Comparison of ENCODE assay signal across 23 cellular contexts in genomic region chr9:113969343-113969742, GRCh38.
DNase-seq lines count a peak whose midpoint lies in the region; ATAC-seq and TF ChIP-seq lines count a peak whose summit lies in the region.
"Had no signal": no experiment of that assay in that cellular context is flagged by ENCODE, and none has a peak within 500 bp of the region (broad histone marks: within the 10 kb centered on the region; RNA-seq: fewer than 3 reads in every experiment).

No MANE protein-coding gene starts in this region.

- H3K36me3 Mint-ChIP-seq in WTC11 (peaks cover 24% of the 10 kb centered on the region), neural crest cell (ENCODE audit: low read depth) (peaks cover 38% of the 10 kb centered on the region)
- H3K36me3 Mint-ChIP-seq: CD4-positive, CD25-positive, alpha-beta regulatory T cell; CD8-positive, alpha-beta memory T cell had no signal

- POLR2A ChIA-PET in HCT116 (lab: Charles Lee) (no interaction called here), WTC11 (lab: Charles Lee) (no interaction called here)

- DNase-seq in HCT116 (ENCODE audit: low read depth, low spot score): no peak
- DNase-seq in WTC11 (ENCODE audit: low spot score): no peak
- DNase-seq in neural crest cell (ENCODE audit: low read depth, low spot score): no peak
- no peak for DNase-seq in erythroblast (lab: John Stamatoyannopoulos, UW)
- no peak for DNase-seq in hepatic stellate cell (ENCODE audit: low spot score)
- DNase-seq: 8988T; ACHN; BE2C; C1 segment of cervical spinal cord; CD4-positive, alpha-beta memory T cell; CD4-positive, CD25-positive, alpha-beta regulatory T cell; CD8-positive, alpha-beta memory T cell; COR-L47; DMS 273 treated with DMSO at 0.1 percent for 48 hours; DMS153; DMS53; DMS79; DND-41; EL; GDM1 had no signal

- RAD21 ChIA-PET in HCT116 (lab: Charles Lee; ENCODE audit: low non-redundant PET in 1 of 2, low total read pairs in 2 of 2, uncharacterized antibody in 2 of 2, unreplicated experiment in 2 of 2): no interaction called here

- no peak overlapping the region for H3K4me2 ChIP-seq in HCT116 (ENCODE audit: low read length)
- H3K4me2 ChIP-seq: BLaER1 had no signal

- H3K27me3 ChIP-seq in HCT116 (ENCODE audit: insufficient read depth, low read length): no peaks in the 10 kb centered on the region
- H3K27me3 ChIP-seq: BE2C, BLaER1 had no signal

- H3K9ac ChIP-seq in HCT116 (ENCODE audit: low read length): no peak overlapping the region
- H3K9ac ChIP-seq: BLaER1 had no signal

- H3K9me3 ChIP-seq in HCT116 (ENCODE audit: control insufficient read depth in 1 of 2, insufficient read depth in 1 of 2, low read depth in 1 of 2, low read length in 2 of 2): peaks cover 0 to 4% of the 10 kb centered on the region in 2 experiments; a peak in 2 of 4 replicates
- H3K9me3 ChIP-seq: BE2C had no signal

- H3K27ac Mint-ChIP-seq in WTC11 (no peak overlapping the region), neural crest cell (ENCODE audit: unreplicated experiment) (peak overlapping the region; percentile 73)
- H3K27ac Mint-ChIP-seq: CD14-positive monocyte; CD4-positive, alpha-beta memory T cell; CD4-positive, CD25-positive, alpha-beta regulatory T cell; CD8-positive, alpha-beta memory T cell had no signal

- intact Hi-C loops in HCT116 (cut with micrococcal nuclease): no loop called here

- ATAC-seq in HCT116: no peak
- ATAC-seq in WTC11: no peak
- ATAC-seq: GM12878 had no signal

- H3K4me1 Mint-ChIP-seq in WTC11 (peaks cover 11% of the 10 kb centered on the region), neural crest cell (peaks cover 26% of the 10 kb centered on the region)
- H3K4me1 Mint-ChIP-seq: CD14-positive monocyte; CD4-positive, alpha-beta memory T cell; CD4-positive, CD25-positive, alpha-beta regulatory T cell; CD8-positive, alpha-beta memory T cell had no signal

- no peaks in the 10 kb centered on the region for H3K9me2 ChIP-seq in HCT116 (ENCODE audit: insufficient read depth)

- no peak overlapping the region for H2AFZ ChIP-seq in HCT116 (ENCODE audit: low read depth, low read length, poor library complexity, severe bottlenecking)

- no peaks in the 10 kb centered on the region for H3K4me1 ChIP-seq in HCT116 (ENCODE audit: control insufficient read depth in 1 of 2, insufficient read depth in 2 of 2, low read length in 2 of 2)

- H3K4me3 ChIP-seq in HCT116 (replicated peaks in 1 of 2; ENCODE audit: low read depth in 1 of 2, low read length in 2 of 2): no peak overlapping the region
- H3K4me3 ChIP-seq: BLaER1, GM12878 had no signal

- CTCF ChIA-PET in HCT116 (lab: Charles Lee): no interaction called here
- CTCF ChIA-PET in WTC11 (lab: Charles Lee): no interaction called here

- H3K9me3 Mint-ChIP-seq in WTC11 (peaks cover 6% of the 10 kb centered on the region), neural crest cell (peaks cover 5% of the 10 kb centered on the region)
- H3K9me3 Mint-ChIP-seq: CD4-positive, CD25-positive, alpha-beta regulatory T cell; CD8-positive, alpha-beta memory T cell had no signal

- no peak overlapping the region for H3K27ac ChIP-seq in HCT116 (ENCODE audit: low read depth, low read length)
- H3K27ac ChIP-seq: BLaER1 had no signal

- no peak for TF ChIP-seq RAD21 in HCT116 (IDR thresholded peaks at IDR 0.05; ENCODE audit: low read depth)

- TF ChIP-seq POLR2A in HCT116 (IDR thresholded peaks at IDR 0.05; ENCODE audit: borderline replicate concordance, extremely low read depth, insufficient read depth, insufficient read length): no peak
- no peak for TF ChIP-seq POLR2A in erythroblast (IDR thresholded peaks at IDR 0.05; ENCODE audit: low read length)

- no peaks in the 10 kb centered on the region for H4K20me1 ChIP-seq in HCT116 (ENCODE audit: insufficient read depth)

- no peak overlapping the region for H3K4me3 Mint-ChIP-seq in WTC11
- H3K4me3 Mint-ChIP-seq in neural crest cell: no peak overlapping the region
- H3K4me3 Mint-ChIP-seq: CD14-positive monocyte; CD4-positive, alpha-beta memory T cell; CD4-positive, CD25-positive, alpha-beta regulatory T cell; CD8-positive, alpha-beta memory T cell had no signal

- no TSS peak for BruUV-seq in HCT116 (replicated peaks; lab: Mats Ljungman, UMichigan)

- no peaks in the 10 kb centered on the region for H3K79me2 ChIP-seq in HCT116 (ENCODE audit: insufficient read depth, low read length)

- TF ChIP-seq CTCF in HCT116 (IDR thresholded peaks at IDR 0.05 in 2 of 3, conservative IDR thresholded peaks at IDR 0.05 in 1 of 3; ENCODE audit: borderline replicate concordance in 1 of 3, insufficient read depth in 1 of 3, low read depth in 2 of 3, low read length in 2 of 3): no peak
- TF ChIP-seq CTCF in WTC11 (IDR thresholded peaks at IDR 0.05): no peak
- no peak for TF ChIP-seq CTCF in neural crest cell (conservative IDR thresholded peaks at IDR 0.05)

- H3K36me3 ChIP-seq in HCT116 (ENCODE audit: control insufficient read depth in 1 of 2, insufficient read depth in 2 of 2, low read length in 2 of 2): no peaks in the 10 kb centered on the region

- H3K27me3 Mint-ChIP-seq in WTC11 (ENCODE audit: low read depth) (no peaks in the 10 kb centered on the region), neural crest cell (ENCODE audit: low read depth) (no peaks in the 10 kb centered on the region)
- H3K27me3 Mint-ChIP-seq: CD4-positive, alpha-beta memory T cell; CD4-positive, CD25-positive, alpha-beta regulatory T cell had no signal

TF ChIP-seq in HCT116, 20 proteins besides CTCF, POLR2A, EP300 and RAD21:
- TF ChIP-seq CBX3 (IDR thresholded peaks at IDR 0.05; ENCODE audit: low read depth) (0 out of 2 replicates have a peak, but pooled peaks have one; percentile 21), EZH2 (IDR thresholded peaks at IDR 0.05) (no peak), ZFX (IDR thresholded peaks at IDR 0.05) (no peak), EGR1 (IDR thresholded peaks at IDR 0.05; ENCODE audit: low read depth) (no peak), ZNF274 (IDR thresholded peaks at IDR 0.05; ENCODE audit: low read depth, low read length) (no peak)

TF ChIP-seq in WTC11, 78 proteins besides CTCF, POLR2A, EP300 and RAD21:
- TF ChIP-seq ZNF317 (CRISPR knock-in tag; IDR thresholded peaks at IDR 0.05; ENCODE audit: borderline replicate concordance, low read depth) (peak; percentile 97), TEAD1 (CRISPR knock-in tag; IDR thresholded peaks at IDR 0.05) (no peak)
